9 cellular contexts compared by ENCODE assay signal in the genomic region with DNA sequence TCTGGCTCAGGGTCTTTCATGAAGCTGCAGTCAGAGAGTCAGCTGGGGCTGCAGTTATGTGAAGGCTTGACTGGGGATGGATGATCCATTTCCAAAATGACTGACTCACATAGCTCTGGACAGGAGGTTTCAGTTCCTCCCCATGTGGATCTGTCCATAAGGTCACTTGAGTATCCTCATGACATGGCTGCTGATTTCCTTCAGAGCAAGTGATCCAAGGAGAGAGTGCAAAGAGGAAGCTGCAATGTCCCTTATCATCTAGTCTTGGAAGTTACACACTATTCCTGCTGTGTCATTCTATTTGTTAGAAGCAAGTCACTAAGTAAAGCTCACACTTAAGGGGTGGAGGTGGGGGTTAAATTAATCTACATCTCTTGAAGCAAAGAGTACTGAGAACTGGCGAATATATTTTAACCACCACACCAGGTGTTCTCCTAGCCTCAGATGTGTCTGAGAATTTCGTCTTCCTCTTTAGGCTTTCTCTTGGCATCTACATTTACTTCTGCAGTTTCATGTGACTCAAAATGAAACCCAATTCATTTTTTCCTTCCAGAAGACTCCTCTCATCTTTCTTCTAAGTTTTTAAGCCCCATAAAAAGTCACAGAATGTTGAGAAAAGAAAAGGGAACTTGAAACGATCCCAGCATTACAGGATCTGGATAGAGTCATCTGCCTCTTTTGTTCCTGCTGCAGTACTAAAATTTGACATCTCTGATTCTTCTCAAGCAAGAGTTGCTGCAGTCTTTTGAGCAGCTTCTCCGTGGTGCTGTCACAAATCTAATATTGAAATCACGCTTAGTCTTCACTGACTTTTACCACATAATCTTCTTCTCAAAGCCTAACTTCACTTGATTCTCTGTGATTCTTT. TPM values are rescaled to one million over a fixed set of nuclear protein-coding genes. Genes with fewer than 3 reads are reported as not detected.
DNase-seq lines count a peak whose midpoint lies in the region; ATAC-seq, FAIRE-seq and TF ChIP-seq lines count a peak whose summit lies in the region.
"Had no signal": no experiment of that assay in that cellular context is flagged by ENCODE, and none has a peak within 500 bp of the region (broad histone marks: within the 10 kb centered on the region; RNA-seq: fewer than 3 reads in every experiment).

No MANE protein-coding gene starts in this region.

- DNase-seq in GM12878 (ENCODE audit: low read depth, low spot score) (peak; percentile 82), NCI-H345 (lab: John Stamatoyannopoulos, UW) (no peak), NCI-H2081 (lab: John Stamatoyannopoulos, UW) (no peak), omental fat pad (ENCODE audit: low spot score) (no peak)
- DNase-seq in CD4-positive, alpha-beta memory T cell: no peak
- DNase-seq: mesendoderm had no signal

- BruUV-seq in GM12878 (replicated peaks; lab: Mats Ljungman, UMichigan): no TSS peak

- SMC1A ChIA-PET in GM12878 (lab: Charles Lee; ENCODE audit: uncharacterized antibody, unreplicated experiment): interaction anchor here (0.6 to 4.8 kb wide), 7 partner anchors 43 to 271 kb away, joined by 3 to 25 read pairs (median 3); no protein-coding TSS in a partner anchor

- TF ChIP-seq POLR2A in GM12878 (IDR thresholded peaks at IDR 0.05; ENCODE audit: low read depth, low read length): no peak

- H4K20me1 ChIP-seq in GM12878 (ENCODE audit: control insufficient read depth, insufficient read depth): no peaks in the 10 kb centered on the region

- no peaks in the 10 kb centered on the region for H3K79me2 ChIP-seq in GM12878 (ENCODE audit: control insufficient read depth, insufficient read depth, low read length)

- peak overlapping the region in 1 of 8 donors; percentile 10 for H3K4me3 Mint-ChIP-seq in CD4-positive, alpha-beta memory T cell

- TF ChIP-seq CTCF in GM12878 (IDR thresholded peaks at IDR 0.05 in 2 of 3, conservative IDR thresholded peaks at IDR 0.05 in 1 of 3; ENCODE audit: control insufficient read depth in 2 of 3, extremely low read depth in 1 of 3, insufficient read depth in 1 of 3, low read depth in 3 of 3, low read length in 3 of 3): no peak
- TF ChIP-seq CTCF in omental fat pad (IDR thresholded peaks at IDR 0.05): no peak

- RAD21 ChIA-PET in GM12878 (lab: Charles Lee; ENCODE audit: unreplicated experiment): interaction anchor here (1.1 to 2.1 kb wide), 5 partner anchors 18 to 271 kb away, joined by 3 to 5 read pairs (median 3); no protein-coding TSS in a partner anchor

- H3K4me1 ChIP-seq in GM12878 (ENCODE audit: control insufficient read depth, insufficient read depth, low read length): peaks cover 19% of the 10 kb centered on the region
- no peaks in the 10 kb centered on the region for H3K4me1 ChIP-seq in CD4-positive, alpha-beta memory T cell (ENCODE audit: insufficient read depth, low read length)

- H3K9me3 ChIP-seq in GM12878 (replicated peaks; ENCODE audit: control insufficient read depth, insufficient read depth, low read length): peaks cover 6% of the 10 kb centered on the region; the same call in 2 of the 3 replicates
- no peaks in the 10 kb centered on the region for H3K9me3 ChIP-seq in CD4-positive, alpha-beta memory T cell (ENCODE audit: control insufficient read depth in 1 of 2, low read length in 2 of 2)

- no peaks in the 10 kb centered on the region for H3K36me3 Mint-ChIP-seq in CD4-positive, alpha-beta memory T cell

- in situ Hi-C loops in GM12878 (cut with MboI): no loop called here

- TF ChIP-seq RAD21 in GM12878 (IDR thresholded peaks at IDR 0.05; ENCODE audit: insufficient read depth, low read depth, low read length): 0 out of 2 replicates have a peak, but pooled peaks have one; percentile 5

- H2AFZ ChIP-seq in GM12878 (ENCODE audit: control insufficient read depth, low read depth, low read length): no peak overlapping the region; the same call in 1 of the 2 replicates

- H3K4me2 ChIP-seq in GM12878 (ENCODE audit: control insufficient read depth, insufficient read depth): peak overlapping the region; percentile 80

- FAIRE-seq in GM12878 (lab: Jason Lieb, UNC): peak; percentile 90

- no peak overlapping the region for H3K9ac ChIP-seq in GM12878 (ENCODE audit: control insufficient read depth, insufficient read depth, low read length)

- POLR2A ChIA-PET in GM12878 (lab: Charles Lee): no interaction called here
- POLR2A ChIA-PET in CD4-positive, alpha-beta memory T cell (lab: Charles Lee; ENCODE audit: partially characterized antibody): no interaction called here

- peaks cover 0 to 2% of the 10 kb centered on the region in 2 experiments; a peak in 1 of 4 replicates for H3K27me3 ChIP-seq in GM12878 (replicated peaks in 1 of 2; ENCODE audit: control insufficient read depth in 2 of 2, insufficient read depth in 2 of 2, low read length in 1 of 2)
- H3K27me3 ChIP-seq in CD4-positive, alpha-beta memory T cell (ENCODE audit: insufficient read depth, low read length): no peaks in the 10 kb centered on the region

- intact Hi-C loops in GM12878 (cut with micrococcal nuclease; ENCODE audit: unreplicated experiment): loop anchor here (1.0 to 10.0 kb wide), 4 partner anchors 82 to 435 kb away; no protein-coding TSS in a partner anchor
- intact Hi-C loops in CD4-positive, alpha-beta memory T cell (cut with micrococcal nuclease): loop anchor here (10.0 kb wide), 1 partner anchor 435 kb away; no protein-coding TSS in a partner anchor

- no peak overlapping the region for H3K27ac Mint-ChIP-seq in CD4-positive, alpha-beta memory T cell

- H3K9me3 Mint-ChIP-seq in CD4-positive, alpha-beta memory T cell: peaks cover 0 to 7% (median 0%) of the 10 kb centered on the region in 8 donors

- peak; percentile 93 for ATAC-seq in GM18517 (IDR thresholded peaks at IDR 0.05; ENCODE audit: unreplicated experiment)
- peak; percentile 92 for ATAC-seq in GM21576 (IDR thresholded peaks at IDR 0.05; ENCODE audit: unreplicated experiment)
- peak; percentile 72 for ATAC-seq in HG03469 (IDR thresholded peaks at IDR 0.05; ENCODE audit: unreplicated experiment)
- ATAC-seq in GM12878: peak; percentile 87
- no peak for ATAC-seq in omental fat pad (ENCODE audit: low FRiP score)

- peaks cover 1 to 5% of the 10 kb centered on the region in 2 donors for H3K27me3 Mint-ChIP-seq in CD4-positive, alpha-beta memory T cell

- CTCF ChIA-PET in GM12878 (lab: Yijun Ruan, JAX): interaction anchor here (0.5 to 8.1 kb wide), 4 partner anchors 11 to 659 kb away, joined by 3 to 118 read pairs (median 3); no protein-coding TSS in a partner anchor
- CTCF ChIA-PET in CD4-positive, alpha-beta memory T cell (lab: Charles Lee; ENCODE audit: partially characterized antibody): no interaction called here

- H3K36me3 ChIP-seq in GM12878 (ENCODE audit: control insufficient read depth in 2 of 2, insufficient read depth in 2 of 2, low read length in 1 of 2): no peaks in the 10 kb centered on the region
- H3K36me3 ChIP-seq in CD4-positive, alpha-beta memory T cell (ENCODE audit: insufficient read depth, low read length): no peaks in the 10 kb centered on the region

- 2% methylated on average over 5 of the region's 5 CpGs for WGBS in GM12878 (ENCODE audit: insufficient coverage, insufficient replicate concordance, low lambda C conversion rate, missing lambda C conversion rate)

- H3K27ac ChIP-seq in GM12878 (ENCODE audit: control insufficient read depth, insufficient read depth): peak overlapping the region; percentile 70
- H3K27ac ChIP-seq in CD4-positive, alpha-beta memory T cell (ENCODE audit: low read depth, low read length): no peak overlapping the region

- H3K4me3 ChIP-seq in GM12878: peak overlapping the region; percentile 20; the same call in 1 of the 2 replicates
- no peak overlapping the region for H3K4me3 ChIP-seq in CD4-positive, alpha-beta memory T cell (ENCODE audit: low read length in 2 of 2)

- peak; percentile 41 to 42; a peak in 2 of 4 replicates for TF ChIP-seq EP300 in GM12878 (IDR thresholded peaks at IDR 0.05; ENCODE audit: borderline replicate concordance in 1 of 2, control insufficient read depth in 1 of 2, low read depth in 2 of 2, low read length in 2 of 2)

- peaks cover 4 to 11% (median 7%) of the 10 kb centered on the region in 4 donors for H3K4me1 Mint-ChIP-seq in CD4-positive, alpha-beta memory T cell

RNA-seq across cellular contexts. Expression of a gene that starts 3.8 kb away (rescaled TPM):
- 0.25 and 0.49 TPM in 2 replicates for total RNA-seq in GM12878 (2013; cell fraction: nucleolus; rRNA removed)
- total RNA-seq in GM12878 (2014; rRNA removed) (0.16 and 0.17 TPM in 2 replicates), GM12878 (2014; rRNA removed; fragmentation: Illumina TruSeq; extraction: Trizol) (0.32 and 0.54 TPM in 2 replicates), GM12878 (2021) (0.10 and 0.51 TPM in 2 replicates), omental fat pad (under 1 TPM in 1 of 4 donors, not detected in 3; 0.63 TPM)
- polyA plus RNA-seq in GM12878 (2011; ENCODE audit: low read depth): not detected
- polyA plus RNA-seq in GM12878 (2011; rRNA removed) (2.8 and 3.7 TPM in 2 replicates), GM12878 (2014; fragmentation: Illumina TruSeq; extraction: Trizol) (0.82 and 1.1 TPM in 2 replicates), GM12878 (2014; fragmentation: Nextera tagmentation; extraction: Ambion mirVana) (under 1 TPM in 1 of 2 experiments, not detected in 1; 0.21 TPM), GM12878 (2014; rRNA removed) (0.48 and 0.55 TPM in 2 replicates), GM12878 (2016; fragmentation: Nextera tagmentation; extraction: Ambion mirVana) (under 1 TPM; 0.14 to 0.21 TPM)
- 4.8 and 5.3 TPM in 2 replicates for polyA plus RNA-seq in GM12878 (2011; cell fraction: cytosol; rRNA removed)
- 5.2 TPM in 2 replicates for polyA plus RNA-seq in GM12878 (2011; cell fraction: nucleus; rRNA removed)
- 0.15 and 0.23 TPM in 2 replicates for polyA plus RNA-seq in GM12878 (2012)
- 7.7 and 8.0 TPM in 2 replicates for polyA minus RNA-seq in GM12878 (2011; rRNA and poly(A)+ RNA removed)
- 2.0 and 3.2 TPM in 2 replicates for polyA minus RNA-seq in GM12878 (2011; cell fraction: cytosol; rRNA and poly(A)+ RNA removed)
- 5.6 and 9.0 TPM in 2 replicates for polyA minus RNA-seq in GM12878 (2011; cell fraction: nucleus; rRNA and poly(A)+ RNA removed)
- under 1 TPM; 0.23 to 0.33 TPM for total RNA-seq in CD4-positive, alpha-beta memory T cell
- polyA plus RNA-seq in CD4-positive, alpha-beta memory T cell: under 1 TPM in 1 of 2 donors, not detected in 1; 0.24 TPM

RNA-seq across cellular contexts. Expression of a gene that starts 47.7 kb away (rescaled TPM):
- not detected in 2 replicates for total RNA-seq in GM12878 (2013; cell fraction: nucleolus; rRNA removed)
- total RNA-seq in GM12878 (2014; rRNA removed): not detected in 2 replicates
- total RNA-seq in GM12878 (2014; rRNA removed; fragmentation: Illumina TruSeq; extraction: Trizol): not detected in 2 replicates
- 0.21 TPM in 1 of 2 replicates, not detected in the other for total RNA-seq in GM12878 (2021)
- not detected for polyA plus RNA-seq in GM12878 (2011; ENCODE audit: low read depth)
- polyA plus RNA-seq in GM12878 (2011; rRNA removed): 0.05 and 0.10 TPM in 2 replicates
- 0.12 and 0.25 TPM in 2 replicates for polyA plus RNA-seq in GM12878 (2011; cell fraction: cytosol; rRNA removed)
- polyA plus RNA-seq in GM12878 (2011; cell fraction: nucleus; rRNA removed): 0.32 and 0.57 TPM in 2 replicates
- polyA plus RNA-seq in GM12878 (2012): not detected in 2 replicates
- polyA plus RNA-seq in GM12878 (2014; fragmentation: Illumina TruSeq; extraction: Trizol): not detected in 2 replicates
- not detected for polyA plus RNA-seq in GM12878 (2014; fragmentation: Nextera tagmentation; extraction: Ambion mirVana)
- not detected in 2 replicates for polyA plus RNA-seq in GM12878 (2014; rRNA removed)
- polyA plus RNA-seq in GM12878 (2016; fragmentation: Nextera tagmentation; extraction: Ambion mirVana): not detected
- polyA minus RNA-seq in GM12878 (2011; rRNA and poly(A)+ RNA removed): 0.15 TPM in 1 of 2 replicates, not detected in the other
- polyA minus RNA-seq in GM12878 (2011; cell fraction: cytosol; rRNA and poly(A)+ RNA removed): not detected in 2 replicates
- not detected in 2 replicates for polyA minus RNA-seq in GM12878 (2011; cell fraction: nucleus; rRNA and poly(A)+ RNA removed)
- not detected for total RNA-seq in omental fat pad
- not detected for total RNA-seq in CD4-positive, alpha-beta memory T cell
- not detected for polyA plus RNA-seq in CD4-positive, alpha-beta memory T cell
